Comparison of ENCODE assay signal across 12 cellular contexts in the genomic region with DNA sequence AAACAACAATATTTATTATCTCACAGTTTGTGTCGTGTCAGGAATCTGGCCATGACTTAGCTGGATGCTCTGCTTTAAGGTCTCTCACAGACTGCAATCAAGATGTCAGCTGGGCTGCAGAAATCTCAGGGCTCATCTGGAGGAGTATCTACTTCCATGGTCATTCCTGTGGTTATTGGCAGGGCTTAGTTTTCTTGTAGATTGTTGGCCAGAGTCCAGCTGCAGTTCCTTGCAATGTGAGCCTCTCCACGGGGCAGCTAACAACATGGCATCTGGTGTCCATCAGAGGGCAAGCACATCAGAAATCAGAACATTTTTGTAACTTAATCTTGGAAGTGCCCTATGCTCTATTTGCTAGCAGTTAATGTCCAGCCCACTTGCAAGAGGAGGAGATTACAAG. TPM values are rescaled to one million over a fixed set of nuclear protein-coding genes. Genes with fewer than 3 reads are reported as not detected.
DNase-seq lines count a peak whose midpoint lies in the region; ATAC-seq and TF ChIP-seq lines count a peak whose summit lies in the region.
"Had no signal": no experiment of that assay in that cellular context is flagged by ENCODE, and none has a peak within 500 bp of the region (broad histone marks: within the 10 kb centered on the region; RNA-seq: fewer than 3 reads in every experiment).

No MANE protein-coding gene starts in this region.

- BruUV-seq in HCT116 (replicated peaks; lab: Mats Ljungman, UMichigan) = no TSS peak

- H3K4me1 ChIP-seq in HCT116 (ENCODE audit: control insufficient read depth in 1 of 2, insufficient read depth in 2 of 2, low read length in 2 of 2) (peaks cover 0 to 3% of the 10 kb centered on the region in 2 experiments; a peak in 1 of 4 replicates), fibroblast of lung (ENCODE audit: control insufficient read depth, extremely low read depth, insufficient read depth, low read length) (no peaks in the 10 kb centered on the region)

- CTCF ChIA-PET in HCT116 (lab: Charles Lee) = no interaction called here

- H2AFZ ChIP-seq in HCT116 (ENCODE audit: low read depth, low read length, poor library complexity, severe bottlenecking) = no peak overlapping the region
- no peak overlapping the region for H2AFZ ChIP-seq in fibroblast of lung (ENCODE audit: low read length)

- DNase-seq in HCT116 (ENCODE audit: low read depth, low spot score) = no peak
- DNase-seq in RPMI7951 (ENCODE audit: low read depth) = peak; percentile 83
- DNase-seq in fibroblast of lung (ENCODE audit: low read depth in 2 of 2) = peak; percentile 76 to 91
- peak; percentile 93 for DNase-seq in smooth muscle cell of the brain vasculature (ENCODE audit: low read depth, low spot score)
- DNase-seq in left lobe of liver (ENCODE audit: low spot score) = no peak
- DNase-seq: activated CD4-positive, alpha-beta memory T cell treated with anti-CD3 and anti-CD28 coated beads for 36 hours; naive thymus-derived CD4-positive, alpha-beta T cell; NCI-H510A; stimulated activated CD4-positive, alpha-beta T cell treated with anti-CD3 and anti-CD28 coated beads, Interleukin-12 subunit alpha, Interleukin-12 subunit beta, amount 100 ng/mL, for 4 hours; stimulated activated CD8-positive, alpha-beta memory T cell treated with anti-CD3 and anti-CD28 coated beads, Interleukin-4, amount 100 ng/mL, for 48 hours had no signal

- no peaks in the 10 kb centered on the region for H3K79me2 ChIP-seq in HCT116 (ENCODE audit: insufficient read depth, low read length)
- H3K79me2 ChIP-seq in fibroblast of lung (ENCODE audit: control insufficient read depth, insufficient read depth, low read length) = no peaks in the 10 kb centered on the region

- H3K9me2 ChIP-seq in HCT116 (ENCODE audit: insufficient read depth) = no peaks in the 10 kb centered on the region

- TF ChIP-seq CTCF in HCT116 (IDR thresholded peaks at IDR 0.05 in 2 of 3, conservative IDR thresholded peaks at IDR 0.05 in 1 of 3; ENCODE audit: borderline replicate concordance in 1 of 3, insufficient read depth in 1 of 3, low read depth in 2 of 3, low read length in 2 of 3) (no peak), fibroblast of lung (conservative IDR thresholded peaks at IDR 0.05 in 1 of 2, IDR thresholded peaks at IDR 0.05 in 1 of 2; ENCODE audit: low read depth in 1 of 2, low read length in 2 of 2) (no peak)

- RAD21 ChIA-PET in HCT116 (lab: Charles Lee; ENCODE audit: low non-redundant PET in 1 of 2, low total read pairs in 2 of 2, uncharacterized antibody in 2 of 2, unreplicated experiment in 2 of 2) = no interaction called here

- H3K27me3 ChIP-seq in HCT116 (ENCODE audit: insufficient read depth, low read length) (no peaks in the 10 kb centered on the region; the same call in 1 of the 2 replicates), fibroblast of lung (ENCODE audit: control insufficient read depth, insufficient read depth, low read length) (no peaks in the 10 kb centered on the region)

- H3K27ac ChIP-seq in HCT116 (ENCODE audit: low read depth, low read length) = no peak overlapping the region
- H3K27ac ChIP-seq in fibroblast of lung (ENCODE audit: insufficient read depth, low read length) = no peak overlapping the region

- H3K9me3 ChIP-seq in HCT116 (ENCODE audit: control insufficient read depth in 1 of 2, insufficient read depth in 1 of 2, low read depth in 1 of 2, low read length in 2 of 2) (no peaks in the 10 kb centered on the region), fibroblast of lung (ENCODE audit: control insufficient read depth, insufficient read depth, low read depth, low read length) (no peaks in the 10 kb centered on the region)

- no peak for TF ChIP-seq POLR2A in HCT116 (IDR thresholded peaks at IDR 0.05; ENCODE audit: borderline replicate concordance, extremely low read depth, insufficient read depth, insufficient read length)

- TF ChIP-seq RAD21 in HCT116 (IDR thresholded peaks at IDR 0.05; ENCODE audit: low read depth) = no peak

- H4K20me1 ChIP-seq in HCT116 (ENCODE audit: insufficient read depth) = no peaks in the 10 kb centered on the region
- no peaks in the 10 kb centered on the region for H4K20me1 ChIP-seq in fibroblast of lung (ENCODE audit: control insufficient read depth, extremely low read depth, insufficient read depth, low read length)

- intact Hi-C loops in HCT116 (cut with micrococcal nuclease) = no loop called here

- H3K4me3 ChIP-seq in HCT116 (replicated peaks in 1 of 2; ENCODE audit: low read depth in 1 of 2, low read length in 2 of 2) (no peak overlapping the region), fibroblast of lung (replicated peaks in 1 of 4; ENCODE audit: control extremely low read depth in 1 of 4, insufficient read depth in 1 of 4, low read depth in 3 of 4, low read length in 4 of 4) (no peak overlapping the region)

- H3K4me2 ChIP-seq in HCT116 (ENCODE audit: low read length) (no peak overlapping the region), fibroblast of lung (ENCODE audit: extremely low read depth, insufficient read depth, low read length) (no peak overlapping the region)

- ATAC-seq in HCT116 (peak; percentile 25; the same call in 1 of the 2 replicates), left lobe of liver (no peak), HG03025 (IDR thresholded peaks at IDR 0.05; ENCODE audit: low FRiP score, unreplicated experiment) (no peak), GM19023 (IDR thresholded peaks at IDR 0.05; ENCODE audit: unreplicated experiment) (no peak)
- ATAC-seq: naive thymus-derived CD4-positive, alpha-beta T cell had no signal

- no peak overlapping the region for H3K9ac ChIP-seq in HCT116 (ENCODE audit: low read length)
- no peak overlapping the region for H3K9ac ChIP-seq in fibroblast of lung (ENCODE audit: insufficient read depth, low read length)

- H3K36me3 ChIP-seq in HCT116 (ENCODE audit: control insufficient read depth in 1 of 2, insufficient read depth in 2 of 2, low read length in 2 of 2) (no peaks in the 10 kb centered on the region), fibroblast of lung (ENCODE audit: control insufficient read depth, insufficient read depth, low read length) (no peaks in the 10 kb centered on the region)

- POLR2A ChIA-PET in HCT116 (lab: Charles Lee) = no interaction called here

TF ChIP-seq in HCT116, 20 proteins besides CTCF, POLR2A, EP300 and RAD21 (continues in another document):
- TF ChIP-seq EZH2phosphoT487 (IDR thresholded peaks at IDR 0.05; ENCODE audit: borderline replicate concordance) = no peak
- TF ChIP-seq CBX3 (IDR thresholded peaks at IDR 0.05; ENCODE audit: low read depth) = no peak
- TF ChIP-seq ZFX (IDR thresholded peaks at IDR 0.05) = no peak
- no peak for TF ChIP-seq ZNF274 (IDR thresholded peaks at IDR 0.05; ENCODE audit: low read depth, low read length)
- no peak for TF ChIP-seq SP1 (IDR thresholded peaks at IDR 0.05; ENCODE audit: low read depth)
- no peak for TF ChIP-seq FOSL1 (IDR thresholded peaks at IDR 0.05; ENCODE audit: low read depth)
- no peak for TF ChIP-seq ELF1 (IDR thresholded peaks at IDR 0.05; ENCODE audit: borderline replicate concordance, low read depth)
- no peak for TF ChIP-seq EGR1 (IDR thresholded peaks at IDR 0.05; ENCODE audit: low read depth)
- no peak for TF ChIP-seq SRF (IDR thresholded peaks at IDR 0.05; ENCODE audit: low read depth)
- TF ChIP-seq EZH2 (IDR thresholded peaks at IDR 0.05) = no peak
- TF ChIP-seq, protein P1, sequence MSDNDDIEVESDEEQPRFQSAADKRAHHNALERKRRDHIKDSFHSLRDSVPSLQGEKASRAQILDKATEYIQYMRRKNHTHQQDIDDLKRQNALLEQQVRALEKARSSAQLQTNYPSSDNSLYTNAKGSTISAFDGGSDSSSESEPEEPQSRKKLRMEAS (IDR thresholded peaks at IDR 0.05) = no peak
- TF ChIP-seq, protein P2, sequence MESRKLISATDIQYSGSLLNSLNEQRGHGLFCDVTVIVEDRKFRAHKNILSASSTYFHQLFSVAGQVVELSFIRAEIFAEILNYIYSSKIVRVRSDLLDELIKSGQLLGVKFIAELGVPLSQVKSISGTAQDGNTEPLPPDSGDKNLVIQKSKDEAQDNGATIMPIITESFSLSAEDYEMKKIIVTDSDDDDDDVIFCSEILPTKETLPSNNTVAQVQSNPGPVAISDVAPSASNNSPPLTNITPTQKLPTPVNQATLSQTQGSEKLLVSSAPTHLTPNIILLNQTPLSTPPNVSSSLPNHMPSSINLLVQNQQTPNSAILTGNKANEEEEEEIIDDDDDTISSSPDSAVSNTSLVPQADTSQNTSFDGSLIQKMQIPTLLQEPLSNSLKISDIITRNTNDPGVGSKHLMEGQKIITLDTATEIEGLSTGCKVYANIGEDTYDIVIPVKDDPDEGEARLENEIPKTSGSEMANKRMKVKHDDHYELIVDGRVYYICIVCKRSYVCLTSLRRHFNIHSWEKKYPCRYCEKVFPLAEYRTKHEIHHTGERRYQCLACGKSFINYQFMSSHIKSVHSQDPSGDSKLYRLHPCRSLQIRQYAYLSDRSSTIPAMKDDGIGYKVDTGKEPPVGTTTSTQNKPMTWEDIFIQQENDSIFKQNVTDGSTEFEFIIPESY (IDR thresholded peaks at IDR 0.05; ENCODE audit: extremely low read depth, insufficient replicate concordance, low read length) = no peak
- TF ChIP-seq POLR2AphosphoS5 (IDR thresholded peaks at IDR 0.05; ENCODE audit: low read depth, low read length) = no peak

RNA-seq across cellular contexts. Expression of gene TDRD3, which starts 45.7 kb away (rescaled TPM):
- total RNA-seq in HCT116 (2021; ENCODE audit: unreplicated experiment) = 16.9 TPM
- polyA plus RNA-seq in HCT116 (2012) = 4.9 and 6.3 TPM in 2 replicates
- 7.1 and 9.9 TPM in 2 replicates for total RNA-seq in RPMI7951 (2014; rRNA removed; shearing (Covaris generic))
- 18.8 and 21.1 TPM in 2 replicates for total RNA-seq in fibroblast of lung
- 8.5 and 10.5 TPM in 2 replicates for polyA plus RNA-seq in fibroblast of lung
- polyA plus RNA-seq in fibroblast of lung (2012) = 6.5 and 8.3 TPM in 2 replicates
- polyA minus RNA-seq in fibroblast of lung (ENCODE audit: low replicate concordance) = 0.22 and 3.1 TPM in 2 replicates
- 11.3 TPM for total RNA-seq in left lobe of liver

Comparison
In these comparisons a context has a peak if more than half of its experiments do, and no peak if none do; other contexts are left out.
1. DNase-seq: peak in RPMI7951 (single experiment), fibroblast of lung (2 of 2) and smooth muscle cell of the brain vasculature (single experiment); none in HCT116 (single experiment) and left lobe of liver (single experiment).